In genomic region chr17:78127888-78128615, GRCh38 we compare ENCODE assay signal across 1 cellular context.
TF ChIP-seq lines count a peak whose summit lies in the region.

No MANE protein-coding gene starts in this region.

TF ChIP-seq in K562, 482 proteins besides CTCF, POLR2A, EP300 and RAD21 (continued from another document):
- TF ChIP-seq SREBF1 (IDR thresholded peaks at IDR 0.05; ENCODE audit: borderline replicate concordance, low read depth, low read length) = no peak
- TF ChIP-seq SIN3A (IDR thresholded peaks at IDR 0.05; ENCODE audit: borderline replicate concordance in 2 of 2, control insufficient read depth in 1 of 2, low read depth in 2 of 2, low read length in 2 of 2) = peak in 1 of 2 experiments; percentile 91; a peak in 2 of 4 replicates
- no peak for TF ChIP-seq TEAD1 (CRISPR knock-in tag; IDR thresholded peaks at IDR 0.05)
- 0 out of 2 replicates have a peak, but pooled peaks have one; percentile 80 for TF ChIP-seq SUPT5H (IDR thresholded peaks at IDR 0.05)
- peak in 1 of 2 experiments; percentile 22; a peak in 1 of 4 replicates for TF ChIP-seq MLLT1 (IDR thresholded peaks at IDR 0.05)
- no peak for TF ChIP-seq ZNF280A (IDR thresholded peaks at IDR 0.05; ENCODE audit: low read depth, partially characterized antibody)
- peak; percentile 50; the same call in 1 of the 2 replicates for TF ChIP-seq PHF8 (IDR thresholded peaks at IDR 0.05; ENCODE audit: borderline replicate concordance, low read length)
- no peak for TF ChIP-seq ZFPM2 (CRISPR knock-in tag; IDR thresholded peaks at IDR 0.05)
- TF ChIP-seq TSC22D4 (tag; IDR thresholded peaks at IDR 0.05) = no peak
- no peak for TF ChIP-seq PYGO2 (tag; IDR thresholded peaks at IDR 0.05)
- TF ChIP-seq ZNF609 (CRISPR knock-in tag; IDR thresholded peaks at IDR 0.05; ENCODE audit: borderline replicate concordance) = 0 out of 2 replicates have a peak, but pooled peaks have one; percentile 36
- TF ChIP-seq MBD2 (IDR thresholded peaks at IDR 0.05; ENCODE audit: borderline replicate concordance, low read depth) = no peak
- no peak for TF ChIP-seq ZNF644 (tag; IDR thresholded peaks at IDR 0.05; ENCODE audit: low read depth)
- TF ChIP-seq ZKSCAN3 (CRISPR knock-in tag; IDR thresholded peaks at IDR 0.05) = no peak
- peak; percentile 17; the same call in 1 of the 2 replicates for TF ChIP-seq HOMEZ (CRISPR knock-in tag; IDR thresholded peaks at IDR 0.05)
- TF ChIP-seq ZNF785 (CRISPR knock-in tag; IDR thresholded peaks at IDR 0.05) = no peak
- TF ChIP-seq TCFL5 (CRISPR knock-in tag; conservative IDR thresholded peaks at IDR 0.05) = no peak
